Comparison of ENCODE assay signal across 18 cellular contexts in genomic region chr21:35428927-35429326, GRCh38.
DNase-seq lines count a peak whose midpoint lies in the region; ATAC-seq and TF ChIP-seq lines count a peak whose summit lies in the region.
"Had no signal": no experiment of that assay in that cellular context is flagged by ENCODE, and none has a peak within 500 bp of the region (broad histone marks: within the 10 kb centered on the region; RNA-seq: fewer than 3 reads in every experiment).

No MANE protein-coding gene starts in this region.

- H3K23ac ChIP-seq in mesendoderm (ENCODE audit: low read length), result no peak overlapping the region

- H3K4me2 ChIP-seq in mesendoderm (ENCODE audit: low read length), result no peak overlapping the region

- WGBS in mesendoderm (ENCODE audit: extremely low coverage, insufficient coverage, low lambda C conversion rate), result no CpG with 5 or more reads among the region's 1 CpG

- H3K79me2 ChIP-seq in mesendoderm (ENCODE audit: control insufficient read depth, insufficient read depth, low read length), result no peaks in the 10 kb centered on the region

- H3K27ac ChIP-seq in SJCRH30 (peak overlapping the region; percentile 24; the same call in 1 of the 2 replicates), mesendoderm (ENCODE audit: low read depth, low read length) (no peak overlapping the region), stomach smooth muscle (ENCODE audit: low read length) (peak overlapping the region; percentile 25), caudate nucleus (ENCODE audit: low read depth, low read length) (no peak overlapping the region)
- H3K27ac ChIP-seq: brain microvascular endothelial cell, SJSA1 had no signal

- no peak overlapping the region for H4K8ac ChIP-seq in mesendoderm (ENCODE audit: low read depth, low read length)

- H3K36me3 ChIP-seq in SJCRH30, result no peaks in the 10 kb centered on the region
- H3K36me3 ChIP-seq in mesendoderm (ENCODE audit: control insufficient read depth, insufficient read depth, low read length), result no peaks in the 10 kb centered on the region
- H3K36me3 ChIP-seq in stomach smooth muscle (ENCODE audit: control insufficient read depth in 2 of 2, insufficient read depth in 2 of 2, low read length in 2 of 2), result no peaks in the 10 kb centered on the region
- H3K36me3 ChIP-seq: brain microvascular endothelial cell, MG63, SJSA1, transverse colon had no signal

- no peak overlapping the region for H2AK5ac ChIP-seq in mesendoderm (ENCODE audit: low read length)

- H2BK120ac ChIP-seq in mesendoderm (ENCODE audit: low read depth, low read length), result no peak overlapping the region

- H3K27me3 ChIP-seq in SJCRH30, result no peaks in the 10 kb centered on the region
- H3K27me3 ChIP-seq in mesendoderm (ENCODE audit: insufficient read depth, low read length, poor library complexity), result no peaks in the 10 kb centered on the region
- peaks cover 0 to 4% of the 10 kb centered on the region in 2 donors for H3K27me3 ChIP-seq in stomach smooth muscle (ENCODE audit: control insufficient read depth in 1 of 2, insufficient read depth in 2 of 2, low read length in 2 of 2)
- H3K27me3 ChIP-seq: brain microvascular endothelial cell, MG63, SJSA1 had no signal

- DNase-seq in SJCRH30 (no peak), fibroblast of mammary gland (ENCODE audit: low read depth) (peak; percentile 30), mesendoderm (no peak), ACHN (no peak), caudate nucleus (lab: John Stamatoyannopoulos, UW) (no peak)
- DNase-seq: HFFc6; MG63; NCI-H187; NCI-H510A; retina; stimulated activated CD4-positive, alpha-beta T cell treated with anti-CD3 and anti-CD28 coated beads, Interleukin-2, amount 100 ng/mL, for 48 hours; T-helper 9 cell; transverse colon had no signal

- in situ Hi-C loops in ACHN (cut with HindIII; ENCODE audit: low pct_ligation_motif_present, low pct_unique_long_range_greater_than_20kb, low sequenced_read_pairs), result no loop called here

- H3K79me1 ChIP-seq in mesendoderm (ENCODE audit: low read length), result no peaks in the 10 kb centered on the region

- H3K4me1 ChIP-seq in SJCRH30 (peaks cover 11% of the 10 kb centered on the region), mesendoderm (ENCODE audit: control insufficient read depth, low read depth, low read length) (peaks cover 3% of the 10 kb centered on the region), stomach smooth muscle (ENCODE audit: control insufficient read depth, insufficient read depth, low read length) (peaks cover 6% of the 10 kb centered on the region)
- H3K4me1 ChIP-seq: transverse colon had no signal

- H3K56ac ChIP-seq in mesendoderm (ENCODE audit: low read length), result peak overlapping the region; percentile 34

- ATAC-seq in HG02588 (IDR thresholded peaks at IDR 0.05; ENCODE audit: unreplicated experiment), result no peak
- ATAC-seq: HepG2 had no signal

- no peak overlapping the region for H2BK5ac ChIP-seq in mesendoderm (ENCODE audit: low read length)

- no peaks in the 10 kb centered on the region; the same call in 1 of the 2 replicates for H3K9me3 ChIP-seq in SJCRH30 (replicated peaks)
- H3K9me3 ChIP-seq in stomach smooth muscle (ENCODE audit: control insufficient read depth in 2 of 2, low read length in 2 of 2), result peaks cover 13 to 16% of the 10 kb centered on the region in 2 donors
- H3K9me3 ChIP-seq: MG63 had no signal

- H3K4ac ChIP-seq in mesendoderm (ENCODE audit: low read depth, low read length), result no peak overlapping the region

- H3K4me3 ChIP-seq in SJCRH30 (peak overlapping the region; percentile 16; the same call in 1 of the 2 replicates), fibroblast of mammary gland (ENCODE audit: control insufficient read depth, low read depth, low read length) (no peak overlapping the region), mesendoderm (ENCODE audit: low read length) (no peak overlapping the region), stomach smooth muscle (ENCODE audit: low read length in 2 of 2) (no peak overlapping the region)
- H3K4me3 ChIP-seq: MG63, SJSA1, transverse colon had no signal

- H3K18ac ChIP-seq in mesendoderm (ENCODE audit: low read length), result no peak overlapping the region

- no peak overlapping the region for H2BK15ac ChIP-seq in mesendoderm (replicated peaks; ENCODE audit: low read depth)

- no peak overlapping the region for H4K5ac ChIP-seq in mesendoderm (ENCODE audit: low read length)

- H3K9ac ChIP-seq in mesendoderm (ENCODE audit: low read length), result no peak overlapping the region
- no peak overlapping the region for H3K9ac ChIP-seq in stomach smooth muscle (ENCODE audit: low read length in 2 of 2)

- no peak for TF ChIP-seq CTCF in fibroblast of mammary gland (conservative IDR thresholded peaks at IDR 0.05; ENCODE audit: control insufficient read depth, insufficient read depth, low read depth, low read length)

Comparison
In these comparisons a context has a peak if more than half of its experiments do, and no peak if none do; other contexts are left out.
1. H3K27ac ChIP-seq: peak in SJCRH30 (single experiment) and stomach smooth muscle (single experiment); none in mesendoderm (single experiment) and caudate nucleus (single experiment).